12 cellular contexts compared by ENCODE assay signal in the genomic region with DNA sequence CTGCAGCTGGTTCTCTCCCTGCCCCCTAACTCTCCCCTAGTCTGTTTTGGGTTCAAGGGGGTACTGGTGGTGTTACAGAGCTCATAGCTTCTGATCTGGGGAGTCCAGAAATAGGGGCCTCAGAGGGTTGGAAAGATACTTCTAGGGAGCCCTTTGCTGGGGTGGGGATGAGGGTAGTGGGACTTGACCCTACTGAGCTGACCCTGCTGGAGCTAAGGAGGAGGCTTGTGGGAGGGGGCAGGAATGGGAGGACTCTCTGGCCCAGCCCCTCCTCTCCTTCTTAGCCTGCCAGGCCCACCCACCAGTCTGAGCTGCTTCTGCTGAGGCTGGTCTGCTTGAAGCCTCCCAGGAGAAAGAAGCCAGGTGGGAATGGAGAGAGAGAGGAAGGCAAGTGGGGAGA. TPM values are rescaled to one million over a fixed set of nuclear protein-coding genes. Genes with fewer than 3 reads are reported as not detected.
DNase-seq lines count a peak whose midpoint lies in the region; ATAC-seq, FAIRE-seq and TF ChIP-seq lines count a peak whose summit lies in the region.
"Had no signal": no experiment of that assay in that cellular context is flagged by ENCODE, and none has a peak within 500 bp of the region (broad histone marks: within the 10 kb centered on the region; RNA-seq: fewer than 3 reads in every experiment).

A gene (plus strand): TSS at position 301 of the 400 bp plus-strand sequence. CDS start 1,571 bp downstream, outside the sequence.

- no peak within 1 kb of the TSS for H4K8ac ChIP-seq in H9 (replicated peaks; ENCODE audit: insufficient read length, low read depth, low read length)
- no peak within 1 kb of the TSS for H4K8ac ChIP-seq in mesendoderm (ENCODE audit: low read depth, low read length)

- H4K20me1 ChIP-seq in H9 (ENCODE audit: control insufficient read depth, insufficient read depth, insufficient read length) (peaks cover 2% of the 10 kb centered on the region), smooth muscle cell (ENCODE audit: low read depth) (no peaks in the 10 kb centered on the region)

- no peak within 1 kb of the TSS for H3K27ac ChIP-seq in H9 (ENCODE audit: insufficient read length, low read depth, low read length)
- peak within 1 kb of the TSS; percentile 4 to 18 for H3K27ac ChIP-seq in ascending aorta
- peak within 1 kb of the TSS; percentile 46 for H3K27ac ChIP-seq in mesendoderm (ENCODE audit: low read depth, low read length)
- no peak within 1 kb of the TSS for H3K27ac ChIP-seq in small intestine (ENCODE audit: low read depth in 1 of 2, low read length in 1 of 2)
- H3K27ac ChIP-seq in smooth muscle cell (ENCODE audit: low read depth): no peak within 1 kb of the TSS
- H3K27ac ChIP-seq: C4-2B had no signal

- H3K4me3 ChIP-seq in ascending aorta (no peak within 1 kb of the TSS), mesendoderm (ENCODE audit: low read length) (no peak within 1 kb of the TSS), small intestine (ENCODE audit: low read depth in 1 of 2, low read length in 2 of 2) (no peak within 1 kb of the TSS), smooth muscle cell (no peak within 1 kb of the TSS)

- H3K4me3 Mint-ChIP-seq in H9: no peak within 1 kb of the TSS; a peak in 1 of 5 replicates

- H3F3A ChIP-seq in smooth muscle cell (ENCODE audit: low read depth): peaks cover 8% of the 10 kb centered on the region

- H3K9me3 ChIP-seq in H9 (ENCODE audit: control insufficient read depth, low read depth, low read length) (no peaks in the 10 kb centered on the region), ascending aorta (no peaks in the 10 kb centered on the region), small intestine (ENCODE audit: control insufficient read depth, low read depth) (no peaks in the 10 kb centered on the region), smooth muscle cell (replicated peaks; ENCODE audit: low read depth) (no peaks in the 10 kb centered on the region)

- H3K79me1 ChIP-seq in H9 (ENCODE audit: insufficient read depth, low read depth, low read length, poor library complexity, severe bottlenecking) (no peaks in the 10 kb centered on the region), mesendoderm (ENCODE audit: low read length) (no peaks in the 10 kb centered on the region)

- H2BK5ac ChIP-seq in H9 (ENCODE audit: insufficient read length, low read length): no peak within 1 kb of the TSS
- no peak within 1 kb of the TSS for H2BK5ac ChIP-seq in mesendoderm (ENCODE audit: low read length)

- H3K36me3 Mint-ChIP-seq in H9 (ENCODE audit: insufficient read depth in 1 of 3, low read depth in 3 of 3): peaks cover 24 to 66% (median 43%) of the 10 kb centered on the region in 3 experiments

- no peak within 1 kb of the TSS for H2BK20ac ChIP-seq in H9 (ENCODE audit: low read depth, low read length, poor library complexity, severe bottlenecking)

- H3K36me3 ChIP-seq in ascending aorta (peaks cover 44 to 55% of the 10 kb centered on the region in 2 donors), mesendoderm (ENCODE audit: control insufficient read depth, insufficient read depth, low read length) (no peaks in the 10 kb centered on the region), small intestine (ENCODE audit: control insufficient read depth in 2 of 2, insufficient read depth in 2 of 2, low read length in 2 of 2) (peaks cover 0 to 2% of the 10 kb centered on the region in 2 donors), smooth muscle cell (ENCODE audit: low read depth) (no peaks in the 10 kb centered on the region)

- no peaks in the 10 kb centered on the region; the same call in 1 of the 2 replicates for H3K27me3 Mint-ChIP-seq in H9 (ENCODE audit: low read depth)

- H3K27me3 ChIP-seq in H9 (ENCODE audit: insufficient read depth, low read length): no peaks in the 10 kb centered on the region
- H3K27me3 ChIP-seq in ascending aorta: no peaks in the 10 kb centered on the region
- no peaks in the 10 kb centered on the region for H3K27me3 ChIP-seq in mesendoderm (ENCODE audit: insufficient read depth, low read length, poor library complexity)
- H3K27me3 ChIP-seq in small intestine (ENCODE audit: control insufficient read depth in 2 of 2, insufficient read depth in 2 of 2, low read length in 2 of 2): no peaks in the 10 kb centered on the region
- H3K27me3 ChIP-seq in smooth muscle cell (ENCODE audit: low read depth): no peaks in the 10 kb centered on the region

- H3K9me3 Mint-ChIP-seq in H9: no peaks in the 10 kb centered on the region

- peaks cover 3 to 23% of the 10 kb centered on the region in 2 experiments; a peak in 2 of 4 replicates for H3K4me1 Mint-ChIP-seq in H9

- no peaks in the 10 kb centered on the region for H3K23me2 ChIP-seq in H9 (ENCODE audit: insufficient read length, low read depth, low read length, poor library complexity, severe bottlenecking)

- no peak within 1 kb of the TSS for H3K56ac ChIP-seq in H9 (ENCODE audit: insufficient read length, low read depth, low read length)
- no peak within 1 kb of the TSS for H3K56ac ChIP-seq in mesendoderm (ENCODE audit: low read length)

- H2BK12ac ChIP-seq in H9 (ENCODE audit: insufficient read length, low read depth, low read length): no peak within 1 kb of the TSS

- H3K14ac ChIP-seq in H9 (ENCODE audit: insufficient read depth, low read length): no peak within 1 kb of the TSS

- peak within 1 kb of the TSS in 2 of 3 experiments; percentile 78 to 94; a peak in 4 of 7 replicates for H3K27ac Mint-ChIP-seq in H9

- intact Hi-C loops in ascending aorta (cut with DNase I): no loop called here

- H3K23ac ChIP-seq in H9 (ENCODE audit: insufficient read length, low read depth, low read length) (no peak within 1 kb of the TSS), mesendoderm (ENCODE audit: low read length) (no peak within 1 kb of the TSS)

- H3K18ac ChIP-seq in H9 (ENCODE audit: insufficient read length, low read depth, low read length) (no peak within 1 kb of the TSS), mesendoderm (ENCODE audit: low read length) (no peak within 1 kb of the TSS)

- H3T11ph ChIP-seq in H9 (ENCODE audit: low read length): no peak within 1 kb of the TSS

- H2BK15ac ChIP-seq in H9 (ENCODE audit: low read depth, low read length) (no peak within 1 kb of the TSS), mesendoderm (replicated peaks; ENCODE audit: low read depth) (no peak within 1 kb of the TSS)

- H2AK5ac ChIP-seq in H9 (ENCODE audit: insufficient read length, low read length): no peak within 1 kb of the TSS
- no peak within 1 kb of the TSS for H2AK5ac ChIP-seq in mesendoderm (ENCODE audit: low read length)

- H4K91ac ChIP-seq in H9 (ENCODE audit: insufficient read length, low read depth, low read length): no peak within 1 kb of the TSS

- no peak for ATAC-seq in GM18511 (IDR thresholded peaks at IDR 0.05; ENCODE audit: unreplicated experiment)
- ATAC-seq: HepG2 had no signal

- DNase-seq in H9 (no peak), ascending aorta (ENCODE audit: low spot score in 2 of 2) (no peak), mesendoderm (no peak), small intestine (no peak), smooth muscle cell (lab: John Stamatoyannopoulos, UW; ENCODE audit: unreplicated experiment) (no peak)
- no peak for DNase-seq in stimulated activated naive CD4-positive, alpha-beta T cell (lab: John Stamatoyannopoulos, UW)
- no peak for DNase-seq in stimulated activated CD4-positive, alpha-beta T cell treated with anti-CD3 and anti-CD28 coated beads, Interleukin-12 subunit alpha, Interleukin-12 subunit beta, amount 100 ng/mL, for 4 hours
- DNase-seq: erythroblast, T-helper 9 cell had no signal

- no peak within 1 kb of the TSS for H2BK120ac ChIP-seq in H9 (ENCODE audit: low read depth, low read length, poor library complexity, severe bottlenecking)
- H2BK120ac ChIP-seq in mesendoderm (ENCODE audit: low read depth, low read length): no peak within 1 kb of the TSS

- FAIRE-seq in small intestine (lab: Jason Lieb, UNC): no peak
- FAIRE-seq: HepG2 had no signal

- H4K5ac ChIP-seq in H9 (ENCODE audit: insufficient read length, low read depth, low read length): no peak within 1 kb of the TSS
- H4K5ac ChIP-seq in mesendoderm (ENCODE audit: low read length): no peak within 1 kb of the TSS

- H3K9ac ChIP-seq in H9 (ENCODE audit: extremely low read depth, insufficient read length, low read length): no peak within 1 kb of the TSS
- no peak within 1 kb of the TSS for H3K9ac ChIP-seq in mesendoderm (ENCODE audit: low read length)
- H3K9ac ChIP-seq in smooth muscle cell (ENCODE audit: low read depth): no peak within 1 kb of the TSS

- H3K4me2 ChIP-seq in H9 (ENCODE audit: insufficient read depth, insufficient read length, low read length): no peak within 1 kb of the TSS
- no peak within 1 kb of the TSS for H3K4me2 ChIP-seq in mesendoderm (ENCODE audit: low read length)
- H3K4me2 ChIP-seq in smooth muscle cell: no peak within 1 kb of the TSS

- no peak for TF ChIP-seq CTCF in H9 (conservative IDR thresholded peaks at IDR 0.05)
- TF ChIP-seq CTCF in ascending aorta (IDR thresholded peaks at IDR 0.05): no peak
- TF ChIP-seq CTCF in smooth muscle cell (IDR thresholded peaks at IDR 0.05; ENCODE audit: borderline replicate concordance, insufficient read depth, poor library complexity, severe bottlenecking): no peak

- H2AFZ ChIP-seq in H9 (ENCODE audit: low read length) (no peak within 1 kb of the TSS), smooth muscle cell (ENCODE audit: low read depth) (no peak within 1 kb of the TSS)

- no peaks in the 10 kb centered on the region for H3K4me1 ChIP-seq in H9 (ENCODE audit: insufficient read depth, low read length)
- no peaks in the 10 kb centered on the region for H3K4me1 ChIP-seq in ascending aorta
- no peaks in the 10 kb centered on the region for H3K4me1 ChIP-seq in mesendoderm (ENCODE audit: control insufficient read depth, low read depth, low read length)
- H3K4me1 ChIP-seq in small intestine (ENCODE audit: control insufficient read depth in 2 of 2, insufficient read depth in 1 of 2, low read depth in 1 of 2, low read length in 1 of 2): no peaks in the 10 kb centered on the region
- H3K4me1 ChIP-seq in smooth muscle cell (ENCODE audit: low read depth): no peaks in the 10 kb centered on the region

- H3K4ac ChIP-seq in H9 (ENCODE audit: low read depth, low read length): no peak within 1 kb of the TSS
- H3K4ac ChIP-seq in mesendoderm (ENCODE audit: low read depth, low read length): no peak within 1 kb of the TSS

- H3K79me2 ChIP-seq in H9 (ENCODE audit: insufficient read depth, low read length): no peaks in the 10 kb centered on the region
- no peaks in the 10 kb centered on the region for H3K79me2 ChIP-seq in mesendoderm (ENCODE audit: control insufficient read depth, insufficient read depth, low read length)
- H3K79me2 ChIP-seq in smooth muscle cell (ENCODE audit: low read depth): no peaks in the 10 kb centered on the region

RNA-seq across cellular contexts. Expression of the gene that starts here (rescaled TPM):
- total RNA-seq in H9 (2021): 20.8 and 27.2 TPM in 2 replicates
- total RNA-seq in ascending aorta: 9.4 TPM
- polyA plus RNA-seq in mesendoderm (2013, experiment 1 of 2): 15.8 TPM
- 14.7 TPM for polyA plus RNA-seq in mesendoderm (2013, experiment 2 of 2)
- polyA plus RNA-seq in small intestine: 10 to 100 TPM in 2 of 3 donors, 1 to 10 TPM in 1; 7.8 to 14.1 (median 11.6) TPM
- total RNA-seq in smooth muscle cell: 3.6 and 5.6 TPM in 2 replicates
- polyA plus RNA-seq in smooth muscle cell: 4.3 and 8.2 TPM in 2 replicates

Comparison
In these comparisons a context has a peak if more than half of its experiments do, and no peak if none do; other contexts are left out.
1. H3K27ac ChIP-seq: peak in ascending aorta (2 of 2) and mesendoderm (single experiment); none in H9 (single experiment), small intestine (0 of 2) and smooth muscle cell (single experiment).